15 cellular contexts compared by ENCODE assay signal in the genomic region with DNA sequence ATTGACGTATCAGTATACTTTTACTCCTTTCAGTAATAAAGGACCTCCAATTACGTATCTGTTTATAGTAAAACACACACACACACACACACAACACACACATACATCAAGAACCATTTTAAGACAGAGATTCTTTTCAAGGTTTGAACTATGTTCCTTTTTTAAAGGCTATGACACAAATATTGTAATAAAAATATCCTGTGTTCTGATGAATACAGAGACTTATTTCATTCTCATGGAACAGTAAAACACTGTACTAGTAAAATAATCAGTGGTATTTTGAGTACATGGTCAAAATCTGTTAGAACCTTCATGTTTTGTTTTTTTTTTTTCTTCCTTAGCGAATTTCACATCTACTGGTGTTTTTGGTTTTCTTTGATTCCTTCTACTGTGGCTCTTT. TPM values are rescaled to one million over a fixed set of nuclear protein-coding genes. Genes with fewer than 3 reads are reported as not detected.
"Had no signal": no experiment of that assay in that cellular context is flagged by ENCODE, and none has a peak within 500 bp of the region (broad histone marks: within the 10 kb centered on the region; RNA-seq: fewer than 3 reads in every experiment).

No MANE protein-coding gene starts in this region.

- H3K4me3 ChIP-seq: gastroesophageal sphincter, thoracic aorta had no signal

- H3K36me3 ChIP-seq: cardiac muscle cell, gastroesophageal sphincter, sigmoid colon, thoracic aorta had no signal

- H3K9me3 Mint-ChIP-seq: activated naive CD4-positive, alpha-beta T cell treated with anti-CD3 and anti-CD28 coated beads, Interleukin-2, amount 10 ng/mL, durations not matched to agents 7 days and 5 days; activated T-helper 17 cell treated with anti-CD3 and anti-CD28 coated beads, Interleukin-2, amount 50 U/mL, for 72 hours; natural killer cell treated with Interleukin-12 subunit alpha and Interleukin-12 subunit beta and Interleukin-15 and Interleukin-18, amount 100 ng/mL, for 72 hours; stimulated activated effector memory CD8-positive, alpha-beta T cell treated with anti-CD3 and anti-CD28 coated beads, Interleukin-12 subunit alpha, Interleukin-12 subunit beta, amount 100 ng/mL, for 72 hours had no signal

- H3K4me1 Mint-ChIP-seq: activated T-helper 17 cell treated with anti-CD3 and anti-CD28 coated beads, Interleukin-2, amount 50 U/mL, for 72 hours; stimulated activated effector memory CD8-positive, alpha-beta T cell treated with anti-CD3 and anti-CD28 coated beads, Interleukin-12 subunit alpha, Interleukin-12 subunit beta, amount 100 ng/mL, for 72 hours had no signal

- H3K27ac ChIP-seq: cardiac muscle cell, thoracic aorta had no signal

- H3K36me3 Mint-ChIP-seq: activated naive CD4-positive, alpha-beta T cell treated with anti-CD3 and anti-CD28 coated beads, Interleukin-2, amount 10 ng/mL, durations not matched to agents 7 days and 5 days; natural killer cell treated with Interleukin-12 subunit alpha and Interleukin-12 subunit beta and Interleukin-15 and Interleukin-18, amount 100 ng/mL, for 72 hours; T-cell had no signal

- ATAC-seq: activated CD4-positive, CD25-positive, alpha-beta regulatory T cell treated with anti-CD3 and anti-CD28 coated beads, Interleukin-2, amount 50 U/mL, for 24 hours; activated T-helper 17 cell treated with anti-CD3 and anti-CD28 coated beads, Interleukin-2, amount 50 U/mL, for 72 hours; gastroesophageal sphincter; left lobe of liver; natural killer cell treated with Interleukin-12 subunit alpha and Interleukin-12 subunit beta and Interleukin-15 and Interleukin-18, amount 100 ng/mL, for 72 hours; stimulated activated effector memory CD8-positive, alpha-beta T cell treated with anti-CD3 and anti-CD28 coated beads, Interleukin-12 subunit alpha, Interleukin-12 subunit beta, amount 100 ng/mL, for 72 hours; T-cell had no signal

- H3K9me3 ChIP-seq: gastroesophageal sphincter, sigmoid colon, thoracic aorta had no signal

- H3K4me3 Mint-ChIP-seq: activated naive CD4-positive, alpha-beta T cell treated with anti-CD3 and anti-CD28 coated beads, Interleukin-2, amount 10 ng/mL, durations not matched to agents 7 days and 5 days; activated T-helper 17 cell treated with anti-CD3 and anti-CD28 coated beads, Interleukin-2, amount 50 U/mL, for 72 hours; natural killer cell treated with Interleukin-12 subunit alpha and Interleukin-12 subunit beta and Interleukin-15 and Interleukin-18, amount 100 ng/mL, for 72 hours; stimulated activated effector memory CD8-positive, alpha-beta T cell treated with anti-CD3 and anti-CD28 coated beads, Interleukin-12 subunit alpha, Interleukin-12 subunit beta, amount 100 ng/mL, for 72 hours; T-cell had no signal

- H3K27ac Mint-ChIP-seq: activated naive CD4-positive, alpha-beta T cell treated with anti-CD3 and anti-CD28 coated beads, Interleukin-2, amount 10 ng/mL, durations not matched to agents 7 days and 5 days; activated T-helper 17 cell treated with anti-CD3 and anti-CD28 coated beads, Interleukin-2, amount 50 U/mL, for 72 hours; natural killer cell treated with Interleukin-12 subunit alpha and Interleukin-12 subunit beta and Interleukin-15 and Interleukin-18, amount 100 ng/mL, for 72 hours; stimulated activated effector memory CD8-positive, alpha-beta T cell treated with anti-CD3 and anti-CD28 coated beads, Interleukin-12 subunit alpha, Interleukin-12 subunit beta, amount 100 ng/mL, for 72 hours; T-cell had no signal

- DNase-seq: activated CD4-positive, alpha-beta T cell treated with anti-CD3 and anti-CD28 coated beads, Interleukin-2, amount 50 U/mL, for 4 hours; activated naive CD4-positive, alpha-beta T cell treated with anti-CD3 and anti-CD28 coated beads, Interleukin-2, amount 10 ng/mL, durations not matched to agents 7 days and 5 days; activated T-cell treated with anti-CD3 and anti-CD28 coated beads for 4 hours; islet precursor cell; sigmoid colon; T-cell; T-helper 9 cell had no signal

RNA-seq across cellular contexts. Expression of gene FLRT2, which starts 7.6 kb away (rescaled TPM):
- total RNA-seq: activated T-helper 17 cell treated with anti-CD3 and anti-CD28 coated beads, Interleukin-2, amount 50 U/mL, for 72 hours had no signal
